ENCODE assay signal across 25 cellular contexts in genomic region chrX:18047440-18047940, GRCh38.
"Had no signal": no experiment of that assay in that cellular context is flagged by ENCODE, and none has a peak within 500 bp of the region (broad histone marks: within the 10 kb centered on the region; RNA-seq: fewer than 3 reads in every experiment).

No MANE protein-coding gene starts in this region.

- H3K4me3 Mint-ChIP-seq: activated B cell treated with CpG ODN at 0.5 μM for 24 hours; activated CD4-positive, alpha-beta memory T cell treated with anti-CD3 and anti-CD28 coated beads for 36 hours; activated CD4-positive, alpha-beta T cell treated with anti-CD3 and anti-CD28 coated beads, Interleukin-2, amount 10 ng/mL, durations not matched to agents 7 days and 5 days; activated naive CD4-positive, alpha-beta T cell treated with anti-CD3 and anti-CD28 coated beads, Interleukin-2, amount 10 ng/mL, durations not matched to agents 7 days and 5 days; activated naive CD8-positive, alpha-beta T cell treated with anti-CD3 and anti-CD28 coated beads for 36 hours had no signal

- H3K36me3 Mint-ChIP-seq: activated CD4-positive, alpha-beta memory T cell treated with anti-CD3 and anti-CD28 coated beads for 36 hours; activated naive CD4-positive, alpha-beta T cell treated with anti-CD3 and anti-CD28 coated beads, Interleukin-2, amount 10 ng/mL, durations not matched to agents 7 days and 5 days; activated naive CD8-positive, alpha-beta T cell treated with anti-CD3 and anti-CD28 coated beads for 36 hours had no signal

- H3K27me3 Mint-ChIP-seq: activated B cell treated with CpG ODN at 0.5 μM for 24 hours; activated CD4-positive, alpha-beta memory T cell treated with anti-CD3 and anti-CD28 coated beads for 36 hours; activated naive CD4-positive, alpha-beta T cell treated with anti-CD3 and anti-CD28 coated beads, Interleukin-2, amount 10 ng/mL, durations not matched to agents 7 days and 5 days; activated naive CD8-positive, alpha-beta T cell treated with anti-CD3 and anti-CD28 coated beads for 36 hours had no signal

- H3K4me1 Mint-ChIP-seq: activated B cell treated with CpG ODN at 0.5 μM for 24 hours; activated CD4-positive, alpha-beta T cell treated with anti-CD3 and anti-CD28 coated beads, Interleukin-2, amount 10 ng/mL, durations not matched to agents 7 days and 5 days; activated naive CD4-positive, alpha-beta T cell treated with anti-CD3 and anti-CD28 coated beads, Interleukin-2, amount 10 ng/mL, durations not matched to agents 7 days and 5 days; activated naive CD8-positive, alpha-beta T cell treated with anti-CD3 and anti-CD28 coated beads for 36 hours had no signal

- DNase-seq: activated B cell treated with CpG ODN at 0.5 μM for 24 hours; activated CD4-positive, alpha-beta memory T cell treated with anti-CD3 and anti-CD28 coated beads for 36 hours; activated CD4-positive, alpha-beta T cell treated with anti-CD3 and anti-CD28 coated beads, Interleukin-2, amount 10 ng/mL, durations not matched to agents 7 days and 5 days; activated gamma-delta T cell treated with Interleukin-2 at 50 U/mL for 16 hours; activated naive CD4-positive, alpha-beta T cell treated with anti-CD3 and anti-CD28 coated beads, Interleukin-2, amount 10 ng/mL, durations not matched to agents 7 days and 5 days; activated naive CD8-positive, alpha-beta T cell treated with anti-CD3 and anti-CD28 coated beads for 36 hours; activated T-cell treated with anti-CD3 and anti-CD28 coated beads for 4 hours; activated T-cell treated with anti-CD3 and anti-CD28 coated beads, Interleukin-2, amount 50 U/mL, for 48 hours; cerebellar nuclear complex; KG1; NCI-H1092; NCI-H1417 treated with DMSO at 0.1 percent for 48 hours; NCI-H1694; NCI-H2029; NCI-H2107; NCI-H2171 treated with DMSO at 0.1 percent for 48 hours; NCI-H226; NCI-H526 treated with DMSO at 0.1 percent for 48 hours; NCI-H82; SIG-M5; T-helper 2 cell; T1000 had no signal

- H3K9me3 Mint-ChIP-seq: activated CD4-positive, alpha-beta memory T cell treated with anti-CD3 and anti-CD28 coated beads for 36 hours; activated naive CD4-positive, alpha-beta T cell treated with anti-CD3 and anti-CD28 coated beads, Interleukin-2, amount 10 ng/mL, durations not matched to agents 7 days and 5 days; activated T-helper 2 cell treated with anti-CD3 and anti-CD28 coated beads, Interferon-gamma antibody, Interleukin-2, Interleukin-4, amounts not matched to agents 10 μg/mL and 5 μg/mL and 100 μg/mL, durations not matched to agents 14 hours and 24 hours and 36 hours had no signal

- ATAC-seq: Panc1 had no signal

- FAIRE-seq: TTC549 had no signal

- H3K27ac Mint-ChIP-seq: activated B cell treated with CpG ODN at 0.5 μM for 24 hours; activated CD4-positive, alpha-beta memory T cell treated with anti-CD3 and anti-CD28 coated beads for 36 hours; activated CD4-positive, alpha-beta T cell treated with anti-CD3 and anti-CD28 coated beads, Interleukin-2, amount 10 ng/mL, durations not matched to agents 7 days and 5 days; activated naive CD4-positive, alpha-beta T cell treated with anti-CD3 and anti-CD28 coated beads, Interleukin-2, amount 10 ng/mL, durations not matched to agents 7 days and 5 days; activated naive CD8-positive, alpha-beta T cell treated with anti-CD3 and anti-CD28 coated beads for 36 hours; activated T-helper 2 cell treated with anti-CD3 and anti-CD28 coated beads, Interferon-gamma antibody, Interleukin-2, Interleukin-4, amounts not matched to agents 10 μg/mL and 5 μg/mL and 100 μg/mL, durations not matched to agents 14 hours and 24 hours and 36 hours had no signal
